Comparison of ENCODE assay signal across 22 cellular contexts in genomic region chr19:34189917-34190425, GRCh38. TPM values are rescaled to one million over a fixed set of nuclear protein-coding genes. Genes with fewer than 3 reads are reported as not detected.
A peak's percentile ranks its signal among the peaks of the same experiment; 100 is the strongest.
DNase-seq lines count a peak whose midpoint lies in the region; ATAC-seq and TF ChIP-seq lines count a peak whose summit lies in the region.
"Had no signal": no experiment of that assay in that cellular context is flagged by ENCODE, and none has a peak within 500 bp of the region (broad histone marks: within the 10 kb centered on the region; RNA-seq: fewer than 3 reads in every experiment).

No MANE protein-coding gene starts in this region.

- H3K4me3 ChIP-seq in cardiac muscle cell (no peak overlapping the region), Panc1 (ENCODE audit: low read depth in 2 of 2, low read length in 2 of 2) (no peak overlapping the region), fibroblast of pulmonary artery (replicated peaks; ENCODE audit: low read depth, low read length) (no peak overlapping the region), dorsolateral prefrontal cortex (no peak overlapping the region)
- H3K4me3 ChIP-seq: body of pancreas, K562 had no signal

- in situ Hi-C loops in Panc1 (cut with HindIII; ENCODE audit: low pct_unique_long_range_greater_than_20kb, low sequenced_read_pairs), result no loop called here

- TSS peak; percentile 5 for BruUV-seq in Panc1 (replicated peaks; lab: Mats Ljungman, UMichigan)

- TF ChIP-seq CTCF in cardiac muscle cell (IDR thresholded peaks at IDR 0.05; ENCODE audit: low read depth, low read length) (no peak), Panc1 (IDR thresholded peaks at IDR 0.05) (no peak), fibroblast of pulmonary artery (IDR thresholded peaks at IDR 0.05; ENCODE audit: low read length, missing control alignments) (no peak), dorsolateral prefrontal cortex (IDR thresholded peaks at IDR 0.05 in 54 of 56, conservative IDR thresholded peaks at IDR 0.05 in 2 of 56; ENCODE audit: low read depth in 1 of 56, partially characterized antibody in 56 of 56) (no peak)

- ATAC-seq in Panc1, result no peak
- ATAC-seq: body of pancreas, K562, left colon, right cardiac atrium had no signal

- DNase-seq in cardiac muscle cell (ENCODE audit: low read depth in 1 of 2, low spot score in 1 of 2) (peak in 1 of 2 donors; percentile 33), cardiac septum (ENCODE audit: low spot score) (no peak), Panc1 (ENCODE audit: low read depth, low spot score) (no peak), fibroblast of pulmonary artery (ENCODE audit: low read depth) (peak; percentile 25), A172 (ENCODE audit: low spot score) (no peak), NCI-H187 treated with DMSO at 0.1 percent for 48 hours (lab: John Stamatoyannopoulos, UW) (no peak), dorsolateral prefrontal cortex (no peak), T-helper 1 cell (no peak)
- DNase-seq: activated naive CD8-positive, alpha-beta T cell treated with anti-CD3 and anti-CD28 coated beads, Interleukin-2, amount 10 ng/mL, durations not matched to agents 7 days and 5 days; body of pancreas; DMS153; GDM1; H9; left colon; mesendoderm; naive B cell; NCI-H2171; NCI-H524 treated with DMSO at 0.1 percent for 48 hours; right cardiac atrium had no signal

- H3K36me3 ChIP-seq in cardiac muscle cell (peaks cover 9% of the 10 kb centered on the region), Panc1 (ENCODE audit: control insufficient read depth, insufficient read depth, low read length) (no peaks in the 10 kb centered on the region; the same call in 1 of the 2 replicates)

- H3K4me1 ChIP-seq in cardiac muscle cell (ENCODE audit: low read depth) (peaks cover 21% of the 10 kb centered on the region), Panc1 (ENCODE audit: control insufficient read depth, insufficient read depth, low read length) (peaks cover 20% of the 10 kb centered on the region)

- intact Hi-C loops in cardiac septum (cut with DNase I), result no loop called here
- intact Hi-C loops in Panc1 (cut with micrococcal nuclease; ENCODE audit: unreplicated experiment), result no loop called here
- intact Hi-C loops in dorsolateral prefrontal cortex (cut with DNase I), result no loop called here

- CTCF ChIA-PET in Panc1 (lab: Charles Lee), result no interaction called here

- no peaks in the 10 kb centered on the region for H3K9me3 ChIP-seq in cardiac muscle cell (ENCODE audit: low read depth)
- H3K9me3 ChIP-seq in Panc1 (ENCODE audit: control insufficient read depth, insufficient read depth, low read depth, low read length), result no peaks in the 10 kb centered on the region
- H3K9me3 ChIP-seq: body of pancreas had no signal

- POLR2A ChIA-PET in Panc1 (lab: Charles Lee), result interaction anchor here (0.5 kb wide), 1 partner anchor 1482 kb away, joined by 3 read pairs; no protein-coding TSS in a partner anchor

- H3K27ac ChIP-seq in cardiac muscle cell, result peak overlapping the region; percentile 59
- no peak overlapping the region for H3K27ac ChIP-seq in Panc1 (ENCODE audit: low read length)
- peak overlapping the region in 1 of 59 donors; percentile 12 for H3K27ac ChIP-seq in dorsolateral prefrontal cortex
- H3K27ac ChIP-seq: body of pancreas, parathyroid adenoma, RWPE1 had no signal

- H3K27me3 ChIP-seq in cardiac muscle cell, result no peaks in the 10 kb centered on the region
- H3K27me3 ChIP-seq in Panc1 (ENCODE audit: control insufficient read depth, insufficient read depth, low read length), result no peaks in the 10 kb centered on the region
- H3K27me3 ChIP-seq in dorsolateral prefrontal cortex, result no peaks in the 10 kb centered on the region
- H3K27me3 ChIP-seq: body of pancreas had no signal

RNA-seq across cellular contexts. Expression of gene LSM14A, which starts 17.7 kb away (rescaled TPM):
- total RNA-seq in cardiac muscle cell, result 115 and 203 TPM in 2 replicates
- 88.5 and 133 TPM in 2 replicates for polyA plus RNA-seq in cardiac muscle cell
- 69.5 TPM for total RNA-seq in cardiac septum
- 152 TPM for total RNA-seq in Panc1 (2021; ENCODE audit: unreplicated experiment)
- polyA plus RNA-seq in Panc1 (2012; ENCODE audit: insufficient read length), result 230 TPM
- 48.1 and 52.7 TPM in 2 replicates for total RNA-seq in A172 (2014; rRNA removed; shearing (Covaris generic))
- 100 to 1,000 TPM in 3 of 120 experiments, 10 to 100 TPM in 117; 52.9 to 108 (median 72.5) TPM for total RNA-seq in dorsolateral prefrontal cortex
